15 cellular contexts compared by ENCODE assay signal in genomic region chr1:112557385-112557784, GRCh38. TPM values are rescaled to one million over a fixed set of nuclear protein-coding genes. Genes with fewer than 3 reads are reported as not detected.
DNase-seq lines count a peak whose midpoint lies in the region; ATAC-seq, FAIRE-seq and TF ChIP-seq lines count a peak whose summit lies in the region.
"Had no signal": no experiment of that assay in that cellular context is flagged by ENCODE, and none has a peak within 500 bp of the region (broad histone marks: within the 10 kb centered on the region; RNA-seq: fewer than 3 reads in every experiment).

No MANE protein-coding gene starts in this region.

- H3K27me3 Mint-ChIP-seq in activated T-helper 17 cell treated with anti-CD3 and anti-CD28 coated beads, Interleukin-2, amount 50 U/mL, for 72 hours, result no peaks in the 10 kb centered on the region

- DNase-seq in Caki2 (ENCODE audit: low read depth) (peak; percentile 12), GM12891 (ENCODE audit: insufficient read length, low spot score) (no peak), fibroblast of the aortic adventitia (ENCODE audit: low read depth) (peak; percentile 48), AG08396 (ENCODE audit: low spot score) (no peak), retina (no peak), HPDE6-E6E7 (ENCODE audit: extremely low spot score) (no peak)
- DNase-seq: activated CD4-positive, alpha-beta T cell treated with anti-CD3 and anti-CD28 coated beads, Interleukin-2, amount 50 U/mL, for 48 hours; activated effector memory CD4-positive, alpha-beta T cell treated with anti-CD3 and anti-CD28 coated beads, Interleukin-2, amount 50 U/mL, for 16 hours; effector CD8-positive, alpha-beta T cell; EL; Karpas-422; NCI-H1694 treated with DMSO at 0.1 percent for 48 hours; stimulated activated CD4-positive, alpha-beta T cell treated with anti-CD3 and anti-CD28 coated beads, Interleukin-15, amount 100 ng/mL, for 24 hours had no signal

- H3K27ac Mint-ChIP-seq in activated T-helper 17 cell treated with anti-CD3 and anti-CD28 coated beads, Interleukin-2, amount 50 U/mL, for 72 hours, result peak overlapping the region; percentile 0

- no peak for TF ChIP-seq CTCF in fibroblast of the aortic adventitia (IDR thresholded peaks at IDR 0.05; ENCODE audit: insufficient read depth, low read length)

- no peak overlapping the region for H3K4me3 Mint-ChIP-seq in activated T-helper 17 cell treated with anti-CD3 and anti-CD28 coated beads, Interleukin-2, amount 50 U/mL, for 72 hours

- H3K4me1 Mint-ChIP-seq in activated T-helper 17 cell treated with anti-CD3 and anti-CD28 coated beads, Interleukin-2, amount 50 U/mL, for 72 hours, result peaks cover 5% of the 10 kb centered on the region

- in situ Hi-C loops in Caki2 (cut with HindIII; ENCODE audit: low pct_unique_long_range_greater_than_20kb, low sequenced_read_pairs), result no loop called here

- peak; percentile 73 for ATAC-seq in activated T-helper 17 cell treated with anti-CD3 and anti-CD28 coated beads, Interleukin-2, amount 50 U/mL, for 72 hours (replicated peaks)
- ATAC-seq: Right ventricle myocardium inferior had no signal

- peaks cover 6% of the 10 kb centered on the region for H3K36me3 Mint-ChIP-seq in activated T-helper 17 cell treated with anti-CD3 and anti-CD28 coated beads, Interleukin-2, amount 50 U/mL, for 72 hours (ENCODE audit: low read depth)

- no peak overlapping the region for H3K4me3 ChIP-seq in fibroblast of the aortic adventitia (ENCODE audit: low read depth, low read length)

- FAIRE-seq in GM12891 (lab: Jason Lieb, UNC), result peak; percentile 57

- H3K9me3 Mint-ChIP-seq in activated T-helper 17 cell treated with anti-CD3 and anti-CD28 coated beads, Interleukin-2, amount 50 U/mL, for 72 hours, result no peaks in the 10 kb centered on the region

- no peak for TF ChIP-seq POLR2A in GM12891 (IDR thresholded peaks at IDR 0.05; ENCODE audit: low read depth, low read length)

TF ChIP-seq in GM12891, 5 proteins besides CTCF, POLR2A, EP300 and RAD21:
- TF ChIP-seq PAX5 (IDR thresholded peaks at IDR 0.05; ENCODE audit: insufficient read depth, low read length, severe bottlenecking), result no peak
- TF ChIP-seq POU2F2 (IDR thresholded peaks at IDR 0.05; ENCODE audit: low read depth, low read length), result no peak
- no peak for TF ChIP-seq POLR2AphosphoS5 (IDR thresholded peaks at IDR 0.05; ENCODE audit: low read depth, low read length)
- TF ChIP-seq TAF1 (IDR thresholded peaks at IDR 0.05; ENCODE audit: low read depth, low read length), result no peak
- no peak for TF ChIP-seq SPI1 (IDR thresholded peaks at IDR 0.05; ENCODE audit: low read depth, low read length)

RNA-seq across cellular contexts. Expression of gene WNT2B, which starts 48.6 kb away (rescaled TPM):
- 0.23 and 0.37 TPM in 2 replicates for total RNA-seq in Caki2 (2014; rRNA removed; shearing (Covaris generic); ENCODE audit: low replicate concordance)
- polyA plus RNA-seq in GM12891 (2012; ENCODE audit: low read depth, missing spikeins), result 0.15 TPM
- under 1 TPM; 0.32 to 0.48 TPM for total RNA-seq in activated T-helper 17 cell treated with anti-CD3 and anti-CD28 coated beads, Interleukin-2, amount 50 U/mL, for 72 hours
- total RNA-seq in fibroblast of the aortic adventitia (ENCODE audit: low replicate concordance), result 1.8 and 2.4 TPM in 2 replicates

Comparison
In these comparisons a context has a peak if more than half of its experiments do, and no peak if none do; other contexts are left out.
1. DNase-seq: peak in Caki2 (single experiment) and fibroblast of the aortic adventitia (single experiment); none in GM12891 (single experiment), AG08396 (single experiment), retina (single experiment) and HPDE6-E6E7 (single experiment).